In the genomic region with DNA sequence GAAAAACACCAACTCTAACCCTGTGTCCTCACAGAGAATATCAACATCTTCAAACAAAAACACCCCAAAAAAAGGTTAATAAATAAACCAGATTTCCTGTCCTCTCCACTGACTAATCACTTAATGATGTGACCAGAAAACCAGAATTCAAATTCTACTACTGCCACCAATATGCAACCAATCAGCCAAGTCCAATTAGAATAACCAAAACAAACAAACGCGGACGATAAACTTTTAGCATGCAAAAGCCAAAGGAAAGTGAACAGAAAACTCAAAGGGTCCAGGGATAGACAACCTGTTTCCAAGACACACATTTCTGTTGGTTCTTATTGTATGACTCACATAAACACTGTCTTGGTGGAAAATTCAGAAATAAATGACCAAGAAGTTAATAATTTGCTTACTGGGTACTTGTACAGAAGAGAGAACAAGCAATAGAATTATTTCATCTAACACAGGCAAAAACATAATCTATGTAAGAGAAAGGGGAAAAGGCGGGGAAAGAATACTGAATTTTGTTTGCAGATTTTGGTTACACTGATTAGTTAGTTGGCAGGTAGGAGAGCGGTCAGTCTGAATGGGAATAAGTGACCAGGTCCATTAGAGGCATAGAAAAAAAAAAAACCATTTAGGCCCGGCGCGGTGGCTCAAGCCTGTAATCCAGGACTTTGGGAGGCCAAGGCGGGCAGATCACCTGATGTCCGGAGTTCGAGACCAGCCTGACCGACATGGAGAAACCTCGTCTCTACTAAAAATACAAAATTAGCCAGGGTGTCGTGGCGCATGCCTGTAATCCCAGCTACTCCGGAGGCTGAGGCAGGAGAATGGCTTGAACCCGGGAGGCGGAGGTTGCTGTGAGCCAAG, we compare ENCODE assay signal across 1 cellular context.
TF ChIP-seq lines count a peak whose summit lies in the region.

No MANE protein-coding gene starts in this region.

TF ChIP-seq in HepG2, 621 proteins besides CTCF, POLR2A, EP300 and RAD21 (continued from another document and continues in another):
- TF ChIP-seq, protein P1, sequence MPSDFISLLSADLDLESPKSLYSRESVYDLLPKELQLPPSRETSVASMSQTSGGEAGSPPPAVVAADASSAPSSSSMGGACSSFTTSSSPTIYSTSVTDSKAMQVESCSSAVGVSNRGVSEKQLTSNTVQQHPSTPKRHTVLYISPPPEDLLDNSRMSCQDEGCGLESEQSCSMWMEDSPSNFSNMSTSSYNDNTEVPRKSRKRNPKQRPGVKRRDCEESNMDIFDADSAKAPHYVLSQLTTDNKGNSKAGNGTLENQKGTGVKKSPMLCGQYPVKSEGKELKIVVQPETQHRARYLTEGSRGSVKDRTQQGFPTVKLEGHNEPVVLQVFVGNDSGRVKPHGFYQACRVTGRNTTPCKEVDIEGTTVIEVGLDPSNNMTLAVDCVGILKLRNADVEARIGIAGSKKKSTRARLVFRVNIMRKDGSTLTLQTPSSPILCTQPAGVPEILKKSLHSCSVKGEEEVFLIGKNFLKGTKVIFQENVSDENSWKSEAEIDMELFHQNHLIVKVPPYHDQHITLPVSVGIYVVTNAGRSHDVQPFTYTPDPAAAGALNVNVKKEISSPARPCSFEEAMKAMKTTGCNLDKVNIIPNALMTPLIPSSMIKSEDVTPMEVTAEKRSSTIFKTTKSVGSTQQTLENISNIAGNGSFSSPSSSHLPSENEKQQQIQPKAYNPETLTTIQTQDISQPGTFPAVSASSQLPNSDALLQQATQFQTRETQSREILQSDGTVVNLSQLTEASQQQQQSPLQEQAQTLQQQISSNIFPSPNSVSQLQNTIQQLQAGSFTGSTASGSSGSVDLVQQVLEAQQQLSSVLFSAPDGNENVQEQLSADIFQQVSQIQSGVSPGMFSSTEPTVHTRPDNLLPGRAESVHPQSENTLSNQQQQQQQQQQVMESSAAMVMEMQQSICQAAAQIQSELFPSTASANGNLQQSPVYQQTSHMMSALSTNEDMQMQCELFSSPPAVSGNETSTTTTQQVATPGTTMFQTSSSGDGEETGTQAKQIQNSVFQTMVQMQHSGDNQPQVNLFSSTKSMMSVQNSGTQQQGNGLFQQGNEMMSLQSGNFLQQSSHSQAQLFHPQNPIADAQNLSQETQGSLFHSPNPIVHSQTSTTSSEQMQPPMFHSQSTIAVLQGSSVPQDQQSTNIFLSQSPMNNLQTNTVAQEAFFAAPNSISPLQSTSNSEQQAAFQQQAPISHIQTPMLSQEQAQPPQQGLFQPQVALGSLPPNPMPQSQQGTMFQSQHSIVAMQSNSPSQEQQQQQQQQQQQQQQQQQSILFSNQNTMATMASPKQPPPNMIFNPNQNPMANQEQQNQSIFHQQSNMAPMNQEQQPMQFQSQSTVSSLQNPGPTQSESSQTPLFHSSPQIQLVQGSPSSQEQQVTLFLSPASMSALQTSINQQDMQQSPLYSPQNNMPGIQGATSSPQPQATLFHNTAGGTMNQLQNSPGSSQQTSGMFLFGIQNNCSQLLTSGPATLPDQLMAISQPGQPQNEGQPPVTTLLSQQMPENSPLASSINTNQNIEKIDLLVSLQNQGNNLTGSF (CRISPR knock-in tag; IDR thresholded peaks at IDR 0.05), result no peak
- no peak for TF ChIP-seq ZNF564 (CRISPR knock-in tag; IDR thresholded peaks at IDR 0.05)
- TF ChIP-seq NCOR1 (IDR thresholded peaks at IDR 0.05; ENCODE audit: borderline replicate concordance, low read length), result peak; percentile 34; the same call in 1 of the 2 replicates
- TF ChIP-seq, protein P2, sequence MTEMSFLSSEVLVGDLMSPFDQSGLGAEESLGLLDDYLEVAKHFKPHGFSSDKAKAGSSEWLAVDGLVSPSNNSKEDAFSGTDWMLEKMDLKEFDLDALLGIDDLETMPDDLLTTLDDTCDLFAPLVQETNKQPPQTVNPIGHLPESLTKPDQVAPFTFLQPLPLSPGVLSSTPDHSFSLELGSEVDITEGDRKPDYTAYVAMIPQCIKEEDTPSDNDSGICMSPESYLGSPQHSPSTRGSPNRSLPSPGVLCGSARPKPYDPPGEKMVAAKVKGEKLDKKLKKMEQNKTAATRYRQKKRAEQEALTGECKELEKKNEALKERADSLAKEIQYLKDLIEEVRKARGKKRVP (CRISPR knock-in tag; IDR thresholded peaks at IDR 0.05), result peak in 1 of 2 experiments; percentile 54; a peak in 1 of 4 replicates
- TF ChIP-seq ZNF256 (CRISPR knock-in tag; conservative IDR thresholded peaks at IDR 0.05), result no peak
- TF ChIP-seq FOXA1 (IDR thresholded peaks at IDR 0.05), result 0 out of 2 replicates have a peak, but pooled peaks have one; percentile 22
- TF ChIP-seq FOXA1 (CRISPR knock-in tag; IDR thresholded peaks at IDR 0.05), result peak; percentile 43; the same call in 1 of the 2 replicates
- TF ChIP-seq YEATS2 (CRISPR knock-in tag; IDR thresholded peaks at IDR 0.05; ENCODE audit: borderline replicate concordance), result no peak
- TF ChIP-seq ZNF644 (CRISPR knock-in tag; IDR thresholded peaks at IDR 0.05; ENCODE audit: low read depth), result 0 out of 2 replicates have a peak, but pooled peaks have one; percentile 16
- no peak for TF ChIP-seq MLLT10 (CRISPR knock-in tag; IDR thresholded peaks at IDR 0.05)
- no peak for TF ChIP-seq ZNF333 (CRISPR knock-in tag; IDR thresholded peaks at IDR 0.05; ENCODE audit: borderline replicate concordance)
- no peak for TF ChIP-seq SKI (IDR thresholded peaks at IDR 0.05; ENCODE audit: partially characterized antibody)
- TF ChIP-seq PHF5A (CRISPR knock-in tag; IDR thresholded peaks at IDR 0.05; ENCODE audit: low read depth, unreplicated experiment), result peak; percentile 50
- TF ChIP-seq SALL1 (CRISPR knock-in tag; IDR thresholded peaks at IDR 0.05), result peak; percentile 38; the same call in 1 of the 2 replicates
- TF ChIP-seq NFIB (CRISPR knock-in tag; IDR thresholded peaks at IDR 0.05; ENCODE audit: borderline replicate concordance), result no peak
- no peak for TF ChIP-seq KLF15 (CRISPR knock-in tag; IDR thresholded peaks at IDR 0.05; ENCODE audit: borderline replicate concordance)
- TF ChIP-seq PTBP1 (IDR thresholded peaks at IDR 0.05; ENCODE audit: low read depth, low read length, poor library complexity, severe bottlenecking), result no peak
- TF ChIP-seq ZNF292 (CRISPR knock-in tag; IDR thresholded peaks at IDR 0.05; ENCODE audit: borderline replicate concordance, low read depth), result no peak
- TF ChIP-seq ZNF776 (CRISPR knock-in tag; IDR thresholded peaks at IDR 0.05), result no peak
- peak; percentile 87 for TF ChIP-seq FOSL2 (CRISPR knock-in tag; IDR thresholded peaks at IDR 0.05)
- TF ChIP-seq, protein P3, sequence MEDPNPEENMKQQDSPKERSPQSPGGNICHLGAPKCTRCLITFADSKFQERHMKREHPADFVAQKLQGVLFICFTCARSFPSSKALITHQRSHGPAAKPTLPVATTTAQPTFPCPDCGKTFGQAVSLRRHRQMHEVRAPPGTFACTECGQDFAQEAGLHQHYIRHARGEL (CRISPR knock-in tag; IDR thresholded peaks at IDR 0.05), result no peak
- TF ChIP-seq, protein P4, sequence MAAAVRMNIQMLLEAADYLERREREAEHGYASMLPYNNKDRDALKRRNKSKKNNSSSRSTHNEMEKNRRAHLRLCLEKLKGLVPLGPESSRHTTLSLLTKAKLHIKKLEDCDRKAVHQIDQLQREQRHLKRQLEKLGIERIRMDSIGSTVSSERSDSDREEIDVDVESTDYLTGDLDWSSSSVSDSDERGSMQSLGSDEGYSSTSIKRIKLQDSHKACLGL (CRISPR knock-in tag; IDR thresholded peaks at IDR 0.05), result no peak
- no peak for TF ChIP-seq SP1 (IDR thresholded peaks at IDR 0.05)
- no peak for TF ChIP-seq SP1 (CRISPR knock-in tag; IDR thresholded peaks at IDR 0.05)
- peak; percentile 25; the same call in 1 of the 2 replicates for TF ChIP-seq MAFF (IDR thresholded peaks at IDR 0.05; ENCODE audit: low read depth, low read length)
- peak; percentile 74 for TF ChIP-seq MED1 (CRISPR knock-in tag; IDR thresholded peaks at IDR 0.05)
- TF ChIP-seq FOXP1 (IDR thresholded peaks at IDR 0.05), result peak; percentile 36; the same call in 1 of the 2 replicates
- TF ChIP-seq FOXP1 (CRISPR knock-in tag; IDR thresholded peaks at IDR 0.05), result peak; percentile 78
- TF ChIP-seq ZNF484 (CRISPR knock-in tag; IDR thresholded peaks at IDR 0.05; ENCODE audit: borderline replicate concordance, low read depth), result no peak
- TF ChIP-seq, protein P5, sequence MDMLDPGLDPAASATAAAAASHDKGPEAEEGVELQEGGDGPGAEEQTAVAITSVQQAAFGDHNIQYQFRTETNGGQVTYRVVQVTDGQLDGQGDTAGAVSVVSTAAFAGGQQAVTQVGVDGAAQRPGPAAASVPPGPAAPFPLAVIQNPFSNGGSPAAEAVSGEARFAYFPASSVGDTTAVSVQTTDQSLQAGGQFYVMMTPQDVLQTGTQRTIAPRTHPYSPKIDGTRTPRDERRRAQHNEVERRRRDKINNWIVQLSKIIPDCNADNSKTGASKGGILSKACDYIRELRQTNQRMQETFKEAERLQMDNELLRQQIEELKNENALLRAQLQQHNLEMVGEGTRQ (IDR thresholded peaks at IDR 0.05; ENCODE audit: low read depth, low read length), result no peak
- TF ChIP-seq, protein P5 (CRISPR knock-in tag; IDR thresholded peaks at IDR 0.05; ENCODE audit: borderline replicate concordance), result no peak
- 0 out of 2 replicates have a peak, but pooled peaks have one; percentile 3 for TF ChIP-seq NKX3-1 (CRISPR knock-in tag; IDR thresholded peaks at IDR 0.05)
- no peak for TF ChIP-seq ZNF329 (CRISPR knock-in tag; IDR thresholded peaks at IDR 0.05; ENCODE audit: low read depth)
- TF ChIP-seq AHR (CRISPR knock-in tag; IDR thresholded peaks at IDR 0.05), result no peak
- TF ChIP-seq ZSCAN29 (CRISPR knock-in tag; conservative IDR thresholded peaks at IDR 0.05), result no peak
- peak; percentile 67 for TF ChIP-seq RARA (CRISPR knock-in tag; IDR thresholded peaks at IDR 0.05)
- TF ChIP-seq ETV5 (CRISPR knock-in tag; IDR thresholded peaks at IDR 0.05; ENCODE audit: borderline replicate concordance), result peak; percentile 61; the same call in 1 of the 2 replicates
- TF ChIP-seq, protein P6, sequence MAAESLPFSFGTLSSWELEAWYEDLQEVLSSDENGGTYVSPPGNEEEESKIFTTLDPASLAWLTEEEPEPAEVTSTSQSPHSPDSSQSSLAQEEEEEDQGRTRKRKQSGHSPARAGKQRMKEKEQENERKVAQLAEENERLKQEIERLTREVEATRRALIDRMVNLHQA (CRISPR knock-in tag; IDR thresholded peaks at IDR 0.05), result no peak
- TF ChIP-seq, protein P7, sequence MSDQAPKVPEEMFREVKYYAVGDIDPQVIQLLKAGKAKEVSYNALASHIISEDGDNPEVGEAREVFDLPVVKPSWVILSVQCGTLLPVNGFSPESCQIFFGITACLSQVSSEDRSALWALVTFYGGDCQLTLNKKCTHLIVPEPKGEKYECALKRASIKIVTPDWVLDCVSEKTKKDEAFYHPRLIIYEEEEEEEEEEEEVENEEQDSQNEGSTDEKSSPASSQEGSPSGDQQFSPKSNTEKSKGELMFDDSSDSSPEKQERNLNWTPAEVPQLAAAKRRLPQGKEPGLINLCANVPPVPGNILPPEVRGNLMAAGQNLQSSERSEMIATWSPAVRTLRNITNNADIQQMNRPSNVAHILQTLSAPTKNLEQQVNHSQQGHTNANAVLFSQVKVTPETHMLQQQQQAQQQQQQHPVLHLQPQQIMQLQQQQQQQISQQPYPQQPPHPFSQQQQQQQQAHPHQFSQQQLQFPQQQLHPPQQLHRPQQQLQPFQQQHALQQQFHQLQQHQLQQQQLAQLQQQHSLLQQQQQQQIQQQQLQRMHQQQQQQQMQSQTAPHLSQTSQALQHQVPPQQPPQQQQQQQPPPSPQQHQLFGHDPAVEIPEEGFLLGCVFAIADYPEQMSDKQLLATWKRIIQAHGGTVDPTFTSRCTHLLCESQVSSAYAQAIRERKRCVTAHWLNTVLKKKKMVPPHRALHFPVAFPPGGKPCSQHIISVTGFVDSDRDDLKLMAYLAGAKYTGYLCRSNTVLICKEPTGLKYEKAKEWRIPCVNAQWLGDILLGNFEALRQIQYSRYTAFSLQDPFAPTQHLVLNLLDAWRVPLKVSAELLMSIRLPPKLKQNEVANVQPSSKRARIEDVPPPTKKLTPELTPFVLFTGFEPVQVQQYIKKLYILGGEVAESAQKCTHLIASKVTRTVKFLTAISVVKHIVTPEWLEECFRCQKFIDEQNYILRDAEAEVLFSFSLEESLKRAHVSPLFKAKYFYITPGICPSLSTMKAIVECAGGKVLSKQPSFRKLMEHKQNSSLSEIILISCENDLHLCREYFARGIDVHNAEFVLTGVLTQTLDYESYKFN (CRISPR knock-in tag; conservative IDR thresholded peaks at IDR 0.05), result peak; percentile 89
- no peak for TF ChIP-seq JARID2 (CRISPR knock-in tag; IDR thresholded peaks at IDR 0.05; ENCODE audit: insufficient replicate concordance)
- peak; percentile 22; the same call in 1 of the 2 replicates for TF ChIP-seq ZNF331 (CRISPR knock-in tag; IDR thresholded peaks at IDR 0.05)
- TF ChIP-seq, protein P8, sequence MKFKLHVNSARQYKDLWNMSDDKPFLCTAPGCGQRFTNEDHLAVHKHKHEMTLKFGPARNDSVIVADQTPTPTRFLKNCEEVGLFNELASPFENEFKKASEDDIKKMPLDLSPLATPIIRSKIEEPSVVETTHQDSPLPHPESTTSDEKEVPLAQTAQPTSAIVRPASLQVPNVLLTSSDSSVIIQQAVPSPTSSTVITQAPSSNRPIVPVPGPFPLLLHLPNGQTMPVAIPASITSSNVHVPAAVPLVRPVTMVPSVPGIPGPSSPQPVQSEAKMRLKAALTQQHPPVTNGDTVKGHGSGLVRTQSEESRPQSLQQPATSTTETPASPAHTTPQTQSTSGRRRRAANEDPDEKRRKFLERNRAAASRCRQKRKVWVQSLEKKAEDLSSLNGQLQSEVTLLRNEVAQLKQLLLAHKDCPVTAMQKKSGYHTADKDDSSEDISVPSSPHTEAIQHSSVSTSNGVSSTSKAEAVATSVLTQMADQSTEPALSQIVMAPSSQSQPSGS (CRISPR knock-in tag; IDR thresholded peaks at IDR 0.05), result peak; percentile 6; the same call in 1 of the 2 replicates
- TF ChIP-seq NCOA1 (CRISPR knock-in tag; IDR thresholded peaks at IDR 0.05), result no peak
- peak; percentile 14; the same call in 1 of the 2 replicates for TF ChIP-seq NCOA2 (CRISPR knock-in tag; IDR thresholded peaks at IDR 0.05)
- TF ChIP-seq NFRKB (IDR thresholded peaks at IDR 0.05), result no peak
- TF ChIP-seq SMYD3 (CRISPR knock-in tag; IDR thresholded peaks at IDR 0.05), result no peak
